8 cellular contexts compared by ENCODE assay signal in genomic region chr15:63157066-63157890, GRCh38. TPM values are rescaled to one million over a fixed set of nuclear protein-coding genes. Genes with fewer than 3 reads are reported as not detected.
DNase-seq lines count a peak whose midpoint lies in the region; ATAC-seq and TF ChIP-seq lines count a peak whose summit lies in the region.

Gene RPS27L (minus strand): TSS chr15:63157477. CDS start chr15:63157405, 72 bp downstream.

- H2AFZ ChIP-seq in OCI-LY1 (ENCODE audit: low read length): peak within 1 kb of the TSS; percentile 54; the same call in 1 of the 2 replicates

- DNase-seq in D341Med (ENCODE audit: low spot score) (peak; percentile 93), HuH-7 (ENCODE audit: low spot score) (peak; percentile 90), endothelial cell (ENCODE audit: low spot score) (peak; percentile 83), midbrain (lab: John Stamatoyannopoulos, UW) (peak; percentile 88)
- peak; percentile 87 for DNase-seq in activated CD8-positive, alpha-beta memory T cell treated with anti-CD3 and anti-CD28 coated beads, Interleukin-2, amount 50 U/mL, for 4 hours
- peak; percentile 80 to 82 for DNase-seq in stimulated activated CD8-positive, alpha-beta memory T cell treated with anti-CD3 and anti-CD28 coated beads, Interleukin-15, amount 100 ng/mL, for 48 hours (ENCODE audit: low read depth in 2 of 2)

- peaks cover 12% of the 10 kb centered on the region; the same call in 1 of the 2 replicates for H3K79me2 ChIP-seq in OCI-LY1 (ENCODE audit: insufficient read depth, low read length)

- H3K4me3 ChIP-seq in OCI-LY1 (ENCODE audit: low read depth, low read length, poor library complexity, severe bottlenecking): peak within 1 kb of the TSS; percentile 83

- peaks cover 2% of the 10 kb centered on the region for H3K27me3 Mint-ChIP-seq in endothelial cell (ENCODE audit: unreplicated experiment)

- H3K4me1 ChIP-seq in OCI-LY1 (ENCODE audit: insufficient read depth, low read length, severe bottlenecking): peaks cover 18% of the 10 kb centered on the region

- no peaks in the 10 kb centered on the region for H3K27me3 ChIP-seq in OCI-LY1 (ENCODE audit: insufficient read depth, low read length)

- TF ChIP-seq CTCF in OCI-LY1 (IDR thresholded peaks at IDR 0.05; ENCODE audit: low read length): no peak
- TF ChIP-seq CTCF in endothelial cell (IDR thresholded peaks at IDR 0.05; ENCODE audit: unreplicated experiment): no peak

- H3K4me1 Mint-ChIP-seq in endothelial cell (ENCODE audit: unreplicated experiment): peaks cover 7% of the 10 kb centered on the region

- peaks cover 19% of the 10 kb centered on the region; the same call in 1 of the 2 replicates for H3K36me3 ChIP-seq in OCI-LY1 (ENCODE audit: insufficient read depth, low read length)

- peaks cover 10% of the 10 kb centered on the region for H3K36me3 Mint-ChIP-seq in endothelial cell (ENCODE audit: low read depth, unreplicated experiment)

- H3F3A ChIP-seq in OCI-LY1 (ENCODE audit: insufficient read depth, low read length): no peaks in the 10 kb centered on the region

- H3K9me3 Mint-ChIP-seq in endothelial cell (ENCODE audit: unreplicated experiment): no peaks in the 10 kb centered on the region

- H3K9me2 ChIP-seq in OCI-LY1 (ENCODE audit: low read depth, low read length): no peaks in the 10 kb centered on the region

- peak within 1 kb of the TSS; percentile 85 for H3K9ac ChIP-seq in OCI-LY1 (ENCODE audit: low read length)

- H3K27ac Mint-ChIP-seq in endothelial cell (ENCODE audit: unreplicated experiment): peak within 1 kb of the TSS; percentile 88

- H4K20me1 ChIP-seq in OCI-LY1 (ENCODE audit: insufficient read depth, low read length): no peaks in the 10 kb centered on the region

- ATAC-seq in GM21515 (IDR thresholded peaks at IDR 0.05; ENCODE audit: unreplicated experiment): peak; percentile 83

- H3K9me3 ChIP-seq in OCI-LY1 (ENCODE audit: low read length): no peaks in the 10 kb centered on the region

- H3K4me2 ChIP-seq in OCI-LY1 (ENCODE audit: low read length): peak within 1 kb of the TSS; percentile 89

- H3K27ac ChIP-seq in OCI-LY1 (ENCODE audit: low read depth, low read length, poor library complexity, severe bottlenecking): peak within 1 kb of the TSS; percentile 76

- H3K4me3 Mint-ChIP-seq in endothelial cell (ENCODE audit: unreplicated experiment): peak within 1 kb of the TSS; percentile 98

RNA-seq across cellular contexts. Expression of gene RPS27L, which starts in this region (rescaled TPM):
- 149 TPM for total RNA-seq in endothelial cell (ENCODE audit: unreplicated experiment)

Comparison
In these comparisons a context has a peak if more than half of its experiments do, and no peak if none do; other contexts are left out.
1. Peak in every context shown above with its lines: DNase-seq, ATAC-seq, H3K4me3 ChIP-seq and H3K27ac ChIP-seq.